ENCODE assay signal across 16 cellular contexts in the genomic region with DNA sequence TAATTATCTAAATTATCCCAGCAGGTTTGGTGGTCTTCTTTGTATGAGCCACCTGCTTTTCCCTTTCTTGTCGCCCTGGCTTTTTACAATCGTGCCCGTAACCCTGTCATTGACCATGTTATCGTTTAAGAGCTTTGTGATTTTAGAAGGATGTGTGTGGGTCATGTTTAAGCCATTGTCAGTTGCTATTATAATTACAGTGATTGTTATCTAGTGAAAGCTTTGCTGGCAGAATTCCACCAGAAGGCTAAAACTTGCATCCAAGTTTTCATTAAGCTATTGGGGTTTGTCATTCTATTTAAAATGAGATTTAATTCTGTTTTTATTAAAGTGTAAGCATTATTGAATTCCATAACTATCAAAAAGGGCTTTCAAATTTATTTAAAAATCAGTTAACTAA.
"Had no signal": no experiment of that assay in that cellular context is flagged by ENCODE, and none has a peak within 500 bp of the region (broad histone marks: within the 10 kb centered on the region; RNA-seq: fewer than 3 reads in every experiment).

No MANE protein-coding gene starts in this region.

- DNase-seq: effector memory CD4-positive, alpha-beta T cell; heart right ventricle; hypothalamus; left ventricle myocardium inferior; lower lobe of right lung; mesenchymal stem cell; midbrain; nucleus accumbens; ovary; right lobe of liver; stimulated activated CD4-positive, alpha-beta T cell treated with anti-CD3 and anti-CD28 coated beads, Interleukin-4, amount 100 ng/mL, for 1 hour; stimulated activated CD8-positive, alpha-beta memory T cell treated with anti-CD3 and anti-CD28 coated beads, Interleukin-4, amount 100 ng/mL, for 48 hours; stimulated activated naive CD8-positive, alpha-beta T cell treated with anti-CD3 and anti-CD28 coated beads, Interleukin-15, Interleukin-2, amounts not matched to agents 100 U/mL and 50 U/mL, for 24 hours; tibial artery; upper lobe of left lung; uterus had no signal
